ENCODE assay signal across 1 cellular context in genomic region chr12:88466708-88467107, GRCh38.
TF ChIP-seq lines count a peak whose summit lies in the region.
"Not testable (repeated sequence)": the region's sequence is repeated elsewhere in the genome, so short reads cannot be mapped to it uniquely, and the experiment has no call there.

No MANE protein-coding gene starts in this region.

TF ChIP-seq in HepG2, 621 proteins besides CTCF, POLR2A, EP300 and RAD21 (continued from another document):
- TF ChIP-seq, protein P1, sequence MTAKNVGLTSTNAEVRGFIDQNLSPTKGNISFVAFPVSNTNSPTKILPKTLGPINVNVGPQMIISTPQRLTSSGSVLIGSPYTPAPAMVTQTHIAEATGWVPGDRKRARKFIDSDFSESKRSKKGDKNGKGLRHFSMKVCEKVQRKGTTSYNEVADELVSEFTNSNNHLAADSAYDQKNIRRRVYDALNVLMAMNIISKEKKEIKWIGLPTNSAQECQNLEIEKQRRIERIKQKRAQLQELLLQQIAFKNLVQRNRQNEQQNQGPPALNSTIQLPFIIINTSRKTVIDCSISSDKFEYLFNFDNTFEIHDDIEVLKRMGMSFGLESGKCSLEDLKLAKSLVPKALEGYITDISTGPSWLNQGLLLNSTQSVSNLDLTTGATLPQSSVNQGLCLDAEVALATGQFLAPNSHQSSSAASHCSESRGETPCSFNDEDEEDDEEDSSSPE (CRISPR knock-in tag; IDR thresholded peaks at IDR 0.05): peak; percentile 89
- TF ChIP-seq ZNF350 (CRISPR knock-in tag; IDR thresholded peaks at IDR 0.05; ENCODE audit: borderline replicate concordance, low read depth) (peak; percentile 37; the same call in 1 of the 2 replicates), FOXP1 (CRISPR knock-in tag; IDR thresholded peaks at IDR 0.05) (peak; percentile 44; the same call in 1 of the 2 replicates), ZNF614 (CRISPR knock-in tag; IDR thresholded peaks at IDR 0.05; ENCODE audit: borderline replicate concordance) (0 out of 2 replicates have a peak, but pooled peaks have one; percentile 23), ZHX1 (CRISPR knock-in tag; IDR thresholded peaks at IDR 0.05; ENCODE audit: low read depth) (peak; percentile 86; the same call in 1 of the 2 replicates), TBX2 (CRISPR knock-in tag; IDR thresholded peaks at IDR 0.05; ENCODE audit: borderline replicate concordance) (peak; percentile 47), ZNF292 (CRISPR knock-in tag; IDR thresholded peaks at IDR 0.05; ENCODE audit: borderline replicate concordance, low read depth) (peak; percentile 67; the same call in 1 of the 2 replicates), BORCS8-MEF2B (CRISPR knock-in tag; IDR thresholded peaks at IDR 0.05) (peak; percentile 46; the same call in 1 of the 2 replicates), IRF2 (CRISPR knock-in tag; IDR thresholded peaks at IDR 0.05) (0 out of 2 replicates have a peak, but pooled peaks have one; percentile 19), MYNN (CRISPR knock-in tag; IDR thresholded peaks at IDR 0.05; ENCODE audit: low read depth) (0 out of 2 replicates have a peak, but pooled peaks have one; percentile 43), KDM3A (CRISPR knock-in tag; IDR thresholded peaks at IDR 0.05; ENCODE audit: low read depth) (0 out of 2 replicates have a peak, but pooled peaks have one; percentile 44), EED (CRISPR knock-in tag; IDR thresholded peaks at IDR 0.05) (0 out of 2 replicates have a peak, but pooled peaks have one; percentile 40), SOX13 (CRISPR knock-in tag; conservative IDR thresholded peaks at IDR 0.05 in 1 of 2, IDR thresholded peaks at IDR 0.05 in 1 of 2) (peak in 1 of 2 experiments; percentile 42; a peak in 2 of 4 replicates), FOXK1 (CRISPR knock-in tag; IDR thresholded peaks at IDR 0.05; ENCODE audit: borderline replicate concordance, low read depth) (peak; percentile 51; the same call in 1 of the 2 replicates), MIER3 (CRISPR knock-in tag; IDR thresholded peaks at IDR 0.05; ENCODE audit: borderline replicate concordance) (0 out of 2 replicates have a peak, but pooled peaks have one; percentile 44), RXRB (CRISPR knock-in tag; IDR thresholded peaks at IDR 0.05; ENCODE audit: borderline replicate concordance) (peak; percentile 14; the same call in 1 of the 2 replicates), NR2F6 (CRISPR knock-in tag; IDR thresholded peaks at IDR 0.05) (0 out of 2 replicates have a peak, but pooled peaks have one; percentile 19), ZBTB7B (CRISPR knock-in tag; IDR thresholded peaks at IDR 0.05) (0 out of 2 replicates have a peak, but pooled peaks have one; percentile 28)
- TF ChIP-seq FOXP1, SOX13, NR2F6 (IDR thresholded peaks at IDR 0.05): not testable (repeated sequence)
- TF ChIP-seq, protein P2, sequence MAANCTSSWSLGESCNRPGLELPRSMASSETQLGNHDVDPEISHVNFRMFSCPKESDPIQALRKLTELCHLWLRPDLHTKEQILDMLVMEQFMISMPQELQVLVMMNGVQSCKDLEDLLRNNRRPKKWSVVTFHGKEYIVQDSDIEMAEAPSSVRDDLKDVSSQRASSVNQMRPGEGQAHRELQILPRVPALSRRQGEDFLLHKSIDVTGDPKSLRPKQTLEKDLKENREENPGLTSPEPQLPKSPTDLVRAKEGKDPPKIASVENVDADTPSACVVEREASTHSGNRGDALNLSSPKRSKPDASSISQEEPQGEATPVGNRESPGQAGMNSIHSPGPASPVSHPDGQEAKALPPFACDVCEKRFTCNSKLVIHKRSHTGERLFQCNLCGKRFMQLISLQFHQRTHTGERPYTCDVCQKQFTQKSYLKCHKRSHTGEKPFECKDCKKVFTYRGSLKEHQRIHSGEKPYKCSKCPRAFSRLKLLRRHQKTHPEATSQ (CRISPR knock-in tag; IDR thresholded peaks at IDR 0.05; ENCODE audit: borderline replicate concordance): peak; percentile 35; the same call in 1 of the 2 replicates
- TF ChIP-seq, protein P3, sequence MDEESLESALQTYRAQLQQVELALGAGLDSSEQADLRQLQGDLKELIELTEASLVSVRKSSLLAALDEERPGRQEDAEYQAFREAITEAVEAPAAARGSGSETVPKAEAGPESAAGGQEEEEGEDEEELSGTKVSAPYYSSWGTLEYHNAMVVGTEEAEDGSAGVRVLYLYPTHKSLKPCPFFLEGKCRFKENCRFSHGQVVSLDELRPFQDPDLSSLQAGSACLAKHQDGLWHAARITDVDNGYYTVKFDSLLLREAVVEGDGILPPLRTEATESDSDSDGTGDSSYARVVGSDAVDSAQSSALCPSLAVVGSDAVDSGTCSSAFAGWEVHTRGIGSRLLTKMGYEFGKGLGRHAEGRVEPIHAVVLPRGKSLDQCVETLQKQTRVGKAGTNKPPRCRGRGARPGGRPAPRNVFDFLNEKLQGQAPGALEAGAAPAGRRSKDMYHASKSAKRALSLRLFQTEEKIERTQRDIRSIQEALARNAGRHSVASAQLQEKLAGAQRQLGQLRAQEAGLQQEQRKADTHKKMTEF (CRISPR knock-in tag; IDR thresholded peaks at IDR 0.05): peak; percentile 68; the same call in 1 of the 2 replicates
- TF ChIP-seq, protein P4, sequence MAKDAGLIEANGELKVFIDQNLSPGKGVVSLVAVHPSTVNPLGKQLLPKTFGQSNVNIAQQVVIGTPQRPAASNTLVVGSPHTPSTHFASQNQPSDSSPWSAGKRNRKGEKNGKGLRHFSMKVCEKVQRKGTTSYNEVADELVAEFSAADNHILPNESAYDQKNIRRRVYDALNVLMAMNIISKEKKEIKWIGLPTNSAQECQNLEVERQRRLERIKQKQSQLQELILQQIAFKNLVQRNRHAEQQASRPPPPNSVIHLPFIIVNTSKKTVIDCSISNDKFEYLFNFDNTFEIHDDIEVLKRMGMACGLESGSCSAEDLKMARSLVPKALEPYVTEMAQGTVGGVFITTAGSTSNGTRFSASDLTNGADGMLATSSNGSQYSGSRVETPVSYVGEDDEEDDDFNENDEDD (CRISPR knock-in tag; IDR thresholded peaks at IDR 0.05; ENCODE audit: borderline replicate concordance): peak; percentile 69; the same call in 1 of the 2 replicates
- TF ChIP-seq, protein P5, sequence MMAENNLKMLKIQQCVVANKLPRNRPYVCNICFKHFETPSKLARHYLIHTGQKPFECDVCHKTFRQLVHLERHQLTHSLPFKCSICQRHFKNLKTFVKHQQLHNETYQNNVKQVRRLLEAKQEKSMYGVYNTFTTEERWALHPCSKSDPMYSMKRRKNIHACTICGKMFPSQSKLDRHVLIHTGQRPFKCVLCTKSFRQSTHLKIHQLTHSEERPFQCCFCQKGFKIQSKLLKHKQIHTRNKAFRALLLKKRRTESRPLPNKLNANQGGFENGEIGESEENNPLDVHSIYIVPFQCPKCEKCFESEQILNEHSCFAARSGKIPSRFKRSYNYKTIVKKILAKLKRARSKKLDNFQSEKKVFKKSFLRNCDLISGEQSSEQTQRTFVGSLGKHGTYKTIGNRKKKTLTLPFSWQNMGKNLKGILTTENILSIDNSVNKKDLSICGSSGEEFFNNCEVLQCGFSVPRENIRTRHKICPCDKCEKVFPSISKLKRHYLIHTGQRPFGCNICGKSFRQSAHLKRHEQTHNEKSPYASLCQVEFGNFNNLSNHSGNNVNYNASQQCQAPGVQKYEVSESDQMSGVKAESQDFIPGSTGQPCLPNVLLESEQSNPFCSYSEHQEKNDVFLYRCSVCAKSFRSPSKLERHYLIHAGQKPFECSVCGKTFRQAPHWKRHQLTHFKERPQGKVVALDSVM (CRISPR knock-in tag; IDR thresholded peaks at IDR 0.05): peak; percentile 28; the same call in 1 of the 2 replicates
